In genomic region chr15:80920271-80920699, GRCh38 we compare ENCODE assay signal across 23 cellular contexts.
DNase-seq lines count a peak whose midpoint lies in the region; ATAC-seq and TF ChIP-seq lines count a peak whose summit lies in the region.
"Had no signal": no experiment of that assay in that cellular context is flagged by ENCODE, and none has a peak within 500 bp of the region (broad histone marks: within the 10 kb centered on the region; RNA-seq: fewer than 3 reads in every experiment).

No MANE protein-coding gene starts in this region.

- peaks cover 2% of the 10 kb centered on the region for H3K27me3 Mint-ChIP-seq in activated CD8-positive, alpha-beta T cell treated with anti-CD3 and anti-CD28 coated beads, Interleukin-2, amount 10 ng/mL, durations not matched to agents 7 days and 5 days (ENCODE audit: low read depth)
- no peaks in the 10 kb centered on the region for H3K27me3 Mint-ChIP-seq in natural killer cell treated with Interleukin-12 subunit alpha and Interleukin-12 subunit beta and Interleukin-15 and Interleukin-18, amount 100 ng/mL, for 72 hours
- H3K27me3 Mint-ChIP-seq: B cell, T-helper 17 cell had no signal

- no peak overlapping the region for H3K4me3 Mint-ChIP-seq in activated CD8-positive, alpha-beta T cell treated with anti-CD3 and anti-CD28 coated beads, Interleukin-2, amount 10 ng/mL, durations not matched to agents 7 days and 5 days
- peak overlapping the region; percentile 81 for H3K4me3 Mint-ChIP-seq in natural killer cell treated with Interleukin-12 subunit alpha and Interleukin-12 subunit beta and Interleukin-15 and Interleukin-18, amount 100 ng/mL, for 72 hours
- H3K4me3 Mint-ChIP-seq: B cell, T-helper 17 cell, WTC11 had no signal

- intact Hi-C loops in tibial artery (cut with DNase I; ENCODE audit: low total_unique reads), result no loop called here

- no peak overlapping the region for H3K4me3 ChIP-seq in tibial artery
- H3K4me3 ChIP-seq: ascending aorta, heart right ventricle, lung, ovary, testis had no signal

- no peak overlapping the region for H3K27ac ChIP-seq in tibial artery
- H3K27ac ChIP-seq: ascending aorta, heart right ventricle, ovary, testis had no signal

- H3K27me3 ChIP-seq in tibial artery, result no peaks in the 10 kb centered on the region
- H3K27me3 ChIP-seq: ascending aorta, heart right ventricle, ovary, testis had no signal

- no peaks in the 10 kb centered on the region for H3K9me3 Mint-ChIP-seq in activated CD8-positive, alpha-beta T cell treated with anti-CD3 and anti-CD28 coated beads, Interleukin-2, amount 10 ng/mL, durations not matched to agents 7 days and 5 days (ENCODE audit: insufficient read depth)
- H3K9me3 Mint-ChIP-seq in natural killer cell treated with Interleukin-12 subunit alpha and Interleukin-12 subunit beta and Interleukin-15 and Interleukin-18, amount 100 ng/mL, for 72 hours, result no peaks in the 10 kb centered on the region
- H3K9me3 Mint-ChIP-seq: activated T-helper 2 cell treated with anti-CD3 and anti-CD28 coated beads, Interferon-gamma antibody, Interleukin-2, Interleukin-4, amounts not matched to agents 10 μg/mL and 5 μg/mL and 100 μg/mL, durations not matched to agents 14 hours and 24 hours and 36 hours; WTC11 had no signal

- ATAC-seq in GM19351 (IDR thresholded peaks at IDR 0.05; ENCODE audit: unreplicated experiment) (peak; percentile 64), HG02981 (IDR thresholded peaks at IDR 0.05; ENCODE audit: unreplicated experiment) (no peak)
- ATAC-seq in activated CD8-positive, alpha-beta T cell treated with anti-CD3 and anti-CD28 coated beads, Interleukin-2, amount 10 ng/mL, durations not matched to agents 7 days and 5 days, result peak; percentile 73
- ATAC-seq in natural killer cell treated with Interleukin-12 subunit alpha and Interleukin-12 subunit beta and Interleukin-15 and Interleukin-18, amount 100 ng/mL, for 72 hours, result peak; percentile 90 to 96
- ATAC-seq: heart right ventricle, PC-3, sciatic nerve, T-helper 17 cell had no signal

- H3K36me3 Mint-ChIP-seq in activated CD8-positive, alpha-beta T cell treated with anti-CD3 and anti-CD28 coated beads, Interleukin-2, amount 10 ng/mL, durations not matched to agents 7 days and 5 days (ENCODE audit: low read depth), result no peaks in the 10 kb centered on the region
- H3K36me3 Mint-ChIP-seq in natural killer cell treated with Interleukin-12 subunit alpha and Interleukin-12 subunit beta and Interleukin-15 and Interleukin-18, amount 100 ng/mL, for 72 hours, result no peaks in the 10 kb centered on the region
- H3K36me3 Mint-ChIP-seq: WTC11 had no signal

- peak; percentile 28 for DNase-seq in activated CD4-positive, alpha-beta T cell treated with anti-CD3 and anti-CD28 coated beads for 48 hours
- no peak for DNase-seq in activated CD4-positive, alpha-beta T cell treated with anti-CD3 and anti-CD28 coated beads for 1 hour
- DNase-seq in activated CD8-positive, alpha-beta T cell treated with anti-CD3 and anti-CD28 coated beads, Interleukin-2, amount 10 ng/mL, durations not matched to agents 7 days and 5 days, result peak; percentile 60
- peak; percentile 73 for DNase-seq in natural killer cell treated with Interleukin-12 subunit alpha and Interleukin-12 subunit beta and Interleukin-15 and Interleukin-18, amount 100 ng/mL, for 72 hours (ENCODE audit: low spot score)
- DNase-seq in tibial artery, result no peak
- DNase-seq in hippocampal formation (lab: John Stamatoyannopoulos, UW), result no peak
- DNase-seq: 8988T, heart right ventricle, islet precursor cell, NCI-H1417, NCI-H2171, ovary, PC-3, T-helper 17 cell, testis had no signal

- peaks cover 0 to 41% (median 30%) of the 10 kb centered on the region in 3 donors for H3K36me3 ChIP-seq in tibial artery
- H3K36me3 ChIP-seq: ovary had no signal

- no peak for TF ChIP-seq CTCF in tibial artery (IDR thresholded peaks at IDR 0.05)

- H3K9me3 ChIP-seq in tibial artery, result no peaks in the 10 kb centered on the region
- H3K9me3 ChIP-seq: ascending aorta, heart right ventricle, ovary, testis had no signal

- no peak overlapping the region for H3K27ac Mint-ChIP-seq in activated CD8-positive, alpha-beta T cell treated with anti-CD3 and anti-CD28 coated beads, Interleukin-2, amount 10 ng/mL, durations not matched to agents 7 days and 5 days
- H3K27ac Mint-ChIP-seq in natural killer cell treated with Interleukin-12 subunit alpha and Interleukin-12 subunit beta and Interleukin-15 and Interleukin-18, amount 100 ng/mL, for 72 hours, result peak overlapping the region; percentile 35 to 45
- H3K27ac Mint-ChIP-seq: activated T-helper 2 cell treated with anti-CD3 and anti-CD28 coated beads, Interferon-gamma antibody, Interleukin-2, Interleukin-4, amounts not matched to agents 10 μg/mL and 5 μg/mL and 100 μg/mL, durations not matched to agents 14 hours and 24 hours and 36 hours; B cell; T-helper 17 cell; WTC11 had no signal

- POLR2A ChIA-PET in activated CD8-positive, alpha-beta T cell treated with anti-CD3 and anti-CD28 coated beads, Interleukin-2, amount 10 ng/mL, durations not matched to agents 7 days and 5 days (lab: Charles Lee), result no interaction called here

- peaks cover 23% of the 10 kb centered on the region for H3K4me1 Mint-ChIP-seq in activated CD8-positive, alpha-beta T cell treated with anti-CD3 and anti-CD28 coated beads, Interleukin-2, amount 10 ng/mL, durations not matched to agents 7 days and 5 days (ENCODE audit: low read depth)
- H3K4me1 Mint-ChIP-seq in natural killer cell treated with Interleukin-12 subunit alpha and Interleukin-12 subunit beta and Interleukin-15 and Interleukin-18, amount 100 ng/mL, for 72 hours (ENCODE audit: low read depth in 2 of 2), result peaks cover 36 to 42% of the 10 kb centered on the region in 2 donors
- H3K4me1 Mint-ChIP-seq: B cell had no signal

- no peaks in the 10 kb centered on the region for H3K4me1 ChIP-seq in tibial artery
- H3K4me1 ChIP-seq: ascending aorta had no signal

- CTCF ChIA-PET in activated CD8-positive, alpha-beta T cell treated with anti-CD3 and anti-CD28 coated beads, Interleukin-2, amount 10 ng/mL, durations not matched to agents 7 days and 5 days (lab: Charles Lee), result interaction anchor here (0.9 to 2.2 kb wide), 5 partner anchors 13 to 346 kb away, joined by 3 to 11 read pairs (median 3); partner anchors contain the start of gene CEMIP

Comparison
In these comparisons a context has a peak if more than half of its experiments do, and no peak if none do; other contexts are left out.
1. DNase-seq: peak in activated CD4-positive, alpha-beta T cell treated with anti-CD3 and anti-CD28 coated beads for 48 hours (single experiment), activated CD8-positive, alpha-beta T cell treated with anti-CD3 and anti-CD28 coated beads, Interleukin-2, amount 10 ng/mL, durations not matched to agents 7 days and 5 days (single experiment) and natural killer cell treated with Interleukin-12 subunit alpha and Interleukin-12 subunit beta and Interleukin-15 and Interleukin-18, amount 100 ng/mL, for 72 hours (single experiment); none in activated CD4-positive, alpha-beta T cell treated with anti-CD3 and anti-CD28 coated beads for 1 hour (single experiment), tibial artery (0 of 2) and hippocampal formation (0 of 2).